In the genomic region with DNA sequence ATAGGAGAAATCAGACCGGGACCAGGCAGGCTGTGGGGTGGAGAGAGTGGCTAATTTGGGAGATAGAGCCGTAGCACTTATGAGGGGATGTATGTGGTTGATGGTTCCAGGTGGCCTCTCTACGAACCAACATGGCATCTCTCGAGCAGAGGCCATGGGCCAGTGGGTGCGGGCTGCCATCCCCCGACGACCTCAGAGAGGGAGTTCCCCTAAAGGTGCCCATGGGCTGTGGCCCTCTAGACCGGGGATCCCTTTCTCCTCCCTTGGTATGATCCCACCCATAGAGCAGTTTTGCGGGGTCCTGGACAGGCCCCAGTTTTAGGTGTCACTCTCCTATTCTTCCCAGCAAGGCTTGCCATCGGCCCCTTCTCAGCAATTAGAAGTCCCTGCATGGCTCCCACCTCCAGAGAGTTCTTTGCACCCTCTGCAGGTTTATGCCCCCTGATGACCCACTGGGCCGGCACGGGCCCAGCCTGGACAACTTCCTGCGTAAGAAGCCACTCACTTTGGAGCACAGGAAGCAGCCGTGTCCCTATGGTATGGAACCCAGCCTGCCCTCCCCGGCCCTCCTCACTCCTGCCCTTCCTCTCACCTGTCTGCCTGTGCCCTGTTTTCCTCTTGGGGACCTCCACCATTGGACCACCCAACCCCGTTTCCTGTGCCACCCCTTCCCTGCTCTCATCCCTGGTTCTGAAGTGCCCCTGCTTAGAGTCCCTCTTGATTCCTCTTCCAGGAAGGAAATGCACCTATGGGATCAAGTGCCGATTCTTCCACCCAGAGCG, we compare ENCODE assay signal across 12 cellular contexts. TPM values are rescaled to one million over a fixed set of nuclear protein-coding genes. Genes with fewer than 3 reads are reported as not detected.
DNase-seq lines count a peak whose midpoint lies in the region; TF ChIP-seq lines count a peak whose summit lies in the region.
"Had no signal": no experiment of that assay in that cellular context is flagged by ENCODE, and none has a peak within 500 bp of the region (broad histone marks: within the 10 kb centered on the region; RNA-seq: fewer than 3 reads in every experiment).

No MANE protein-coding gene starts in this region.

- intact Hi-C loops in activated naive CD4-positive, alpha-beta T cell treated with anti-CD3 and anti-CD28 coated beads for 36 hours (cut with micrococcal nuclease) = no loop called here
- intact Hi-C loops in esophagus squamous epithelium (cut with DNase I) = no loop called here
- intact Hi-C loops in stomach (cut with DNase I; ENCODE audit: low total_unique reads) = no loop called here

- H3K4me3 ChIP-seq in esophagus squamous epithelium (no peak overlapping the region), stomach (peak overlapping the region in 1 of 4 donors; percentile 85)
- H3K4me3 ChIP-seq: cardiac muscle cell, PC-9 had no signal

- H3K27ac ChIP-seq in esophagus squamous epithelium (peak overlapping the region; percentile 96 to 99 (median 97)), stomach (peak overlapping the region in 4 of 5 donors; percentile 81 to 99 (median 97))
- H3K27ac ChIP-seq: cardiac muscle cell had no signal

- peaks cover 48% of the 10 kb centered on the region for H3K36me3 Mint-ChIP-seq in activated naive CD4-positive, alpha-beta T cell treated with anti-CD3 and anti-CD28 coated beads for 36 hours (ENCODE audit: low read depth)
- H3K36me3 Mint-ChIP-seq in activated CD4-positive, alpha-beta memory T cell treated with anti-CD3 and anti-CD28 coated beads, Interleukin-2, amount 10 ng/mL, durations not matched to agents 7 days and 5 days (ENCODE audit: low read depth) = peaks cover 61% of the 10 kb centered on the region

- CTCF ChIA-PET in activated naive CD4-positive, alpha-beta T cell treated with anti-CD3 and anti-CD28 coated beads for 36 hours (lab: Charles Lee) = interaction anchor here (0.8 to 10.8 kb wide), 2 partner anchors 27 to 28 kb away, joined by 4 to 287 read pairs; no protein-coding TSS in a partner anchor
- CTCF ChIA-PET in activated CD4-positive, alpha-beta memory T cell treated with anti-CD3 and anti-CD28 coated beads, Interleukin-2, amount 10 ng/mL, durations not matched to agents 7 days and 5 days (lab: Charles Lee) = interaction anchor here (0.9 kb wide), 1 partner anchor 32 kb away, joined by 4 read pairs; the partner anchor contains the start of gene MEAF6

- POLR2A ChIA-PET in activated CD4-positive, alpha-beta memory T cell treated with anti-CD3 and anti-CD28 coated beads, Interleukin-2, amount 10 ng/mL, durations not matched to agents 7 days and 5 days (lab: Charles Lee) = interaction anchor here (0.6 to 7.5 kb wide), 2 partner anchors 8 to 17 kb away, joined by 3 to 99 read pairs; partner anchors contain the start of gene ZC3H12A

- no peak for DNase-seq in activated naive CD4-positive, alpha-beta T cell treated with anti-CD3 and anti-CD28 coated beads for 36 hours
- DNase-seq in activated naive CD4-positive, alpha-beta T cell treated with Interleukin-2 at 50 U/mL for 16 hours = no peak
- DNase-seq in activated CD4-positive, alpha-beta memory T cell treated with anti-CD3 and anti-CD28 coated beads, Interleukin-2, amount 10 ng/mL, durations not matched to agents 7 days and 5 days = no peak
- DNase-seq in esophagus squamous epithelium (lab: John Stamatoyannopoulos, UW) (no peak), stomach (no peak), kidney glomerular epithelial cell (lab: John Stamatoyannopoulos, UW) (no peak), NOMO-1 (lab: John Stamatoyannopoulos, UW; ENCODE audit: unreplicated experiment in 2 of 2) (no peak), inferior parietal cortex (ENCODE audit: extremely low spot score) (no peak)
- DNase-seq: H9, NCI-H1105 treated with DMSO at 0.1 percent for 48 hours, PC-9 had no signal

- no peak for TF ChIP-seq EP300 in stomach (IDR thresholded peaks at IDR 0.05)

- H3K27me3 Mint-ChIP-seq in activated naive CD4-positive, alpha-beta T cell treated with anti-CD3 and anti-CD28 coated beads for 36 hours (ENCODE audit: low read depth) = no peaks in the 10 kb centered on the region
- no peaks in the 10 kb centered on the region for H3K27me3 Mint-ChIP-seq in activated CD4-positive, alpha-beta memory T cell treated with anti-CD3 and anti-CD28 coated beads, Interleukin-2, amount 10 ng/mL, durations not matched to agents 7 days and 5 days

- no peak overlapping the region for H3K4me3 Mint-ChIP-seq in activated naive CD4-positive, alpha-beta T cell treated with anti-CD3 and anti-CD28 coated beads for 36 hours
- no peak overlapping the region for H3K4me3 Mint-ChIP-seq in activated CD4-positive, alpha-beta memory T cell treated with anti-CD3 and anti-CD28 coated beads, Interleukin-2, amount 10 ng/mL, durations not matched to agents 7 days and 5 days
- H3K4me3 Mint-ChIP-seq: H9 had no signal

- H3K4me1 ChIP-seq in esophagus squamous epithelium (peaks cover 61 to 97% (median 82%) of the 10 kb centered on the region in 3 donors), stomach (peaks cover 76 to 100% (median 89%) of the 10 kb centered on the region in 4 donors)

- no peaks in the 10 kb centered on the region for H3K9me3 Mint-ChIP-seq in activated naive CD4-positive, alpha-beta T cell treated with anti-CD3 and anti-CD28 coated beads for 36 hours
- H3K9me3 Mint-ChIP-seq in activated CD4-positive, alpha-beta memory T cell treated with anti-CD3 and anti-CD28 coated beads, Interleukin-2, amount 10 ng/mL, durations not matched to agents 7 days and 5 days = no peaks in the 10 kb centered on the region
- H3K9me3 Mint-ChIP-seq: H9 had no signal

- TF ChIP-seq CTCF in esophagus squamous epithelium (IDR thresholded peaks at IDR 0.05) (no peak), stomach (IDR thresholded peaks at IDR 0.05) (no peak)

- peaks cover 41% of the 10 kb centered on the region for H3K4me1 Mint-ChIP-seq in activated naive CD4-positive, alpha-beta T cell treated with anti-CD3 and anti-CD28 coated beads for 36 hours (ENCODE audit: low read depth)
- H3K4me1 Mint-ChIP-seq in activated CD4-positive, alpha-beta memory T cell treated with anti-CD3 and anti-CD28 coated beads, Interleukin-2, amount 10 ng/mL, durations not matched to agents 7 days and 5 days = peaks cover 51% of the 10 kb centered on the region

- TF ChIP-seq POLR2A in esophagus squamous epithelium (IDR thresholded peaks at IDR 0.05) = no peak
- no peak for TF ChIP-seq POLR2A in stomach (IDR thresholded peaks at IDR 0.05)

- peak overlapping the region; percentile 99 for H3K27ac Mint-ChIP-seq in activated naive CD4-positive, alpha-beta T cell treated with anti-CD3 and anti-CD28 coated beads for 36 hours
- peak overlapping the region; percentile 99 for H3K27ac Mint-ChIP-seq in activated CD4-positive, alpha-beta memory T cell treated with anti-CD3 and anti-CD28 coated beads, Interleukin-2, amount 10 ng/mL, durations not matched to agents 7 days and 5 days
- H3K27ac Mint-ChIP-seq: H9 had no signal

- 83 to 86% methylated on average over 15 to 18 of the region's 18 CpGs for WGBS in esophagus squamous epithelium, 2 donors
- WGBS in stomach, 5 donors = 83 to 89% (median 88%) methylated on average over 18 of the region's 18 CpGs

- H3K36me3 ChIP-seq in esophagus squamous epithelium (peaks cover 36 to 66% (median 39%) of the 10 kb centered on the region in 3 donors), stomach (peaks cover 54 to 66% (median 60%) of the 10 kb centered on the region in 4 donors)

- H3K9me3 ChIP-seq in esophagus squamous epithelium (no peaks in the 10 kb centered on the region), stomach (no peaks in the 10 kb centered on the region)

- H3K27me3 ChIP-seq in esophagus squamous epithelium = no peaks in the 10 kb centered on the region
- H3K27me3 ChIP-seq in stomach = no peaks in the 10 kb centered on the region
- H3K27me3 ChIP-seq: cardiac muscle cell had no signal

RNA-seq across cellular contexts. Expression of gene ZC3H12A, which starts 7.8 kb away (rescaled TPM):
- total RNA-seq in activated naive CD4-positive, alpha-beta T cell treated with anti-CD3 and anti-CD28 coated beads for 36 hours = 10 to 100 TPM; 29.0 to 33.6 TPM
- total RNA-seq in activated CD4-positive, alpha-beta memory T cell treated with anti-CD3 and anti-CD28 coated beads, Interleukin-2, amount 10 ng/mL, durations not matched to agents 7 days and 5 days = 10 to 100 TPM; 29.9 to 31.1 TPM
- total RNA-seq in esophagus squamous epithelium = 100 to 1,000 TPM in 1 of 4 donors, 10 to 100 TPM in 3; 11.6 to 132 (median 49.0) TPM
- total RNA-seq in stomach = 10 to 100 TPM in 4 of 5 donors, 1 to 10 TPM in 1; 8.4 to 89.3 (median 38.4) TPM
- polyA plus RNA-seq in stomach = 10 to 100 TPM; 15.8 to 35.9 (median 22.1) TPM

RNA-seq across cellular contexts. Expression of gene MEAF6, which starts 32.4 kb away (rescaled TPM):
- 10 to 100 TPM; 57.5 to 62.8 TPM for total RNA-seq in activated naive CD4-positive, alpha-beta T cell treated with anti-CD3 and anti-CD28 coated beads for 36 hours
- total RNA-seq in activated CD4-positive, alpha-beta memory T cell treated with anti-CD3 and anti-CD28 coated beads, Interleukin-2, amount 10 ng/mL, durations not matched to agents 7 days and 5 days = 10 to 100 TPM; 63.7 to 64.2 TPM
- total RNA-seq in esophagus squamous epithelium = 10 to 100 TPM; 45.5 to 67.9 (median 56.5) TPM
- 10 to 100 TPM; 25.8 to 76.3 (median 68.7) TPM for total RNA-seq in stomach
- 10 to 100 TPM; 41.4 to 62.0 (median 45.5) TPM for polyA plus RNA-seq in stomach
